In the genomic region with DNA sequence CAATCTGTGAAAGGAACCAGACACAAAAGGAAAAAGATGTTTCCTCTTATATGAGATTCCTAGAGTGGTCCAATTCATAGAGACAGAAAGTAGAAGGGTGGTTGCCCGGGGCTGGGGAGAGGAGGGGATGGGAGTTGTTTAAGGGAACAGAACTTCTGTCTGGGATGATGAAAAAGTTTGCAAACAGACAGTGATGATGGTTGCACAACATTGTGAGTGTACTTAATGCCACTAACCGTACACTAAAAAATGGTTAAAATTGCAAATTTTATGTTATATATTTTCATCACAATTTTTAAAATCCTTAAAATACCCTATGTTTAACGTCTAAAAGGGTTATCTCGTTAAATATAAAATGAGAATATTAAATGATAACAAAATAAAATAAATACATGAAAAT, we compare ENCODE assay signal across 10 cellular contexts. TPM values are rescaled to one million over a fixed set of nuclear protein-coding genes. Genes with fewer than 3 reads are reported as not detected.
"Had no signal": no experiment of that assay in that cellular context is flagged by ENCODE, and none has a peak within 500 bp of the region (broad histone marks: within the 10 kb centered on the region; RNA-seq: fewer than 3 reads in every experiment).

No MANE protein-coding gene starts in this region.

- H3K27ac ChIP-seq: KMS-11 had no signal

- H3K9me3 Mint-ChIP-seq: GM23338, HFFc6 had no signal

- FAIRE-seq: H1, H54, HTR-8/SVneo had no signal

- ATAC-seq: GM23338, HCT116 had no signal

- H3K9ac ChIP-seq: KMS-11 had no signal

- H3K27ac Mint-ChIP-seq: GM23338, HFFc6 had no signal

- H3K9me3 ChIP-seq: HAP-1 had no signal

- H3K36me3 ChIP-seq: HAP-1 had no signal

- H3K4me3 ChIP-seq: GM23338, HAP-1 had no signal

- H2AFZ ChIP-seq: GM23338 had no signal

- DNase-seq: HFFc6, KBM-7 had no signal

- H3K4me3 Mint-ChIP-seq: GM23338, HFFc6 had no signal

- H3K4me2 ChIP-seq: GM23338, KMS-11 had no signal

RNA-seq across cellular contexts. Expression of a gene that starts 11.8 kb away (rescaled TPM):
- total RNA-seq: GM23338, HFFc6, HT-29 had no signal
- polyA plus RNA-seq: GM23338 had no signal

RNA-seq across cellular contexts. Expression of a gene that starts 51.8 kb away (rescaled TPM):
- total RNA-seq: HFFc6, HT-29 had no signal
